ENCODE assay signal across 16 cellular contexts in the genomic region with DNA sequence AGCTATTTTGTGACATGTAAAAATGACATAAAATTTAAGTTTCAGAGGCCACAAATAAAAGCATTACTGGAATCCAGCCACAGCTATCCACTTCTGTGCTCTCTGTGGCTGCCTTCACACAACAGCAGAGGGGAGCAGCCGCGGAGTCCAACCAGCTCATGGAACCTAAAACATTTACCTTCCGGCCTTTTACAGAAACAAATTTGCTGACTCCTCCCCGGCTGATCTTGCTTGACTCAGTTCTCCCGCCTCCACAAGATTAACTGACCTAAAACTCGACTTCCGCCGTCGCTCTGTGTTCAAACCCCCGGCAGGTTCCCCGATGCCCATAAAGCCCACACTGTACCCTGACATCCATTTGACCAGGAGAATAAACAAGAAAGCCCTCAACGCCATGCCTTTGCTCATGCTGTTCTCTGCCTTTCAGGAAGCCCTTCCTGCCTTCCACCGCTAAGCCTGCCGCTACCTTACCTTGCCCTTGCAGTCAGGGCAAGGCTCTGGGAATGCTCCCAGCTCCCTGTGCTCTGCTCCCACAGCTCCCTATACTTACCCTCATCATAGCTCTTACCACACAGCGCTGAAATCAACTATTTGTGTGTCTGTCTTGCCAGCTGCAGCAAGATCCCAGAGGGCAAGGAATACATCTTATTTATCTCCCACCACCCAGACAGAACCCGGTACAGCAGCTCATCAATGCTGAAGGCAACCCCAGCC. TPM values are rescaled to one million over a fixed set of nuclear protein-coding genes. Genes with fewer than 3 reads are reported as not detected.
DNase-seq lines count a peak whose midpoint lies in the region; ATAC-seq, FAIRE-seq and TF ChIP-seq lines count a peak whose summit lies in the region.
"Had no signal": no experiment of that assay in that cellular context is flagged by ENCODE, and none has a peak within 500 bp of the region (broad histone marks: within the 10 kb centered on the region; RNA-seq: fewer than 3 reads in every experiment).

No MANE protein-coding gene starts in this region.

- H4K91ac ChIP-seq in mesenchymal stem cell (ENCODE audit: low read length), result peak overlapping the region; percentile 54

- no peaks in the 10 kb centered on the region for H3K27me3 Mint-ChIP-seq in astrocyte (ENCODE audit: low read depth, unreplicated experiment)

- H2BK12ac ChIP-seq in mesenchymal stem cell (ENCODE audit: low read length in 2 of 2), result no peak overlapping the region

- H3K18ac ChIP-seq in mesenchymal stem cell (ENCODE audit: low read depth in 1 of 2, low read length in 2 of 2), result peak overlapping the region; percentile 37 to 67

- H3K36me3 ChIP-seq in HepG2 (replicated peaks in 1 of 2; ENCODE audit: control insufficient read depth in 1 of 2, insufficient read depth in 2 of 2, low read length in 2 of 2), result no peaks in the 10 kb centered on the region
- H3K36me3 ChIP-seq in right lobe of liver, result no peaks in the 10 kb centered on the region
- H3K36me3 ChIP-seq in astrocyte (ENCODE audit: insufficient read depth, low read length), result no peaks in the 10 kb centered on the region
- H3K36me3 ChIP-seq in mesenchymal stem cell (ENCODE audit: control insufficient read depth in 1 of 2, insufficient read depth in 2 of 2, low read depth in 1 of 2, low read length in 2 of 2), result peaks cover 0 to 14% of the 10 kb centered on the region in 2 experiments
- no peaks in the 10 kb centered on the region for H3K36me3 ChIP-seq in hepatocyte (replicated peaks; ENCODE audit: insufficient read depth, low read depth)
- H3K36me3 ChIP-seq: pancreas, vagina had no signal

- WGBS in HepG2 (ENCODE audit: low lambda C conversion rate), result 95% methylated on average over 16 of the region's 16 CpGs
- 93% methylated on average over 15 of the region's 16 CpGs for WGBS in right lobe of liver (ENCODE audit: insufficient coverage, low coverage, low lambda C conversion rate, missing lambda C conversion rate)
- WGBS in mesenchymal stem cell, result 95% methylated on average over 16 of the region's 16 CpGs
- 83% methylated on average over 16 of the region's 16 CpGs for WGBS in hepatocyte (ENCODE audit: low lambda C conversion rate, missing lambda C conversion rate)

- H3K36me3 Mint-ChIP-seq in astrocyte (ENCODE audit: low read depth, unreplicated experiment), result peaks cover 3% of the 10 kb centered on the region

- no peak overlapping the region for H4K8ac ChIP-seq in mesenchymal stem cell (ENCODE audit: low read length)

- H3K9ac ChIP-seq in HepG2 (ENCODE audit: insufficient read depth, low read depth, low read length) (no peak overlapping the region), astrocyte (ENCODE audit: low read length) (no peak overlapping the region), mesenchymal stem cell (ENCODE audit: low read length) (no peak overlapping the region)

- H3K27ac ChIP-seq in HepG2 (ENCODE audit: extremely low read length, insufficient read depth, low read length) (no peak overlapping the region), right lobe of liver (no peak overlapping the region), astrocyte (ENCODE audit: low read depth, low read length) (peak overlapping the region; percentile 19), mesenchymal stem cell (ENCODE audit: low read length, poor library complexity, severe bottlenecking) (peak overlapping the region; percentile 15), hepatocyte (no peak overlapping the region)
- H3K27ac ChIP-seq: pancreas, vagina had no signal

- TF ChIP-seq RAD21 in HepG2 (CRISPR knock-in tag; IDR thresholded peaks at IDR 0.05), result no peak

- no peak overlapping the region for H2BK120ac ChIP-seq in mesenchymal stem cell (ENCODE audit: low read depth, low read length)

- in situ Hi-C loops in HepG2 (cut with HindIII; ENCODE audit: extremely low pct_ligation_motif_present, low pct_unique_long_range_greater_than_20kb), result no loop called here

- CTCF ChIA-PET in HepG2 (lab: Yijun Ruan, JAX; ENCODE audit: low intra/inter-chr PET ratio, low total read pairs), result no interaction called here

- H3K4ac ChIP-seq in mesenchymal stem cell (ENCODE audit: low read depth in 1 of 2, low read length in 2 of 2), result no peak overlapping the region

- H2AK5ac ChIP-seq in mesenchymal stem cell (ENCODE audit: low read length, severe bottlenecking), result peak overlapping the region; percentile 94

- no peak overlapping the region for H3K4me2 ChIP-seq in HepG2 (ENCODE audit: low read depth, low read length)
- H3K4me2 ChIP-seq in astrocyte (ENCODE audit: low read length), result no peak overlapping the region
- H3K4me2 ChIP-seq in mesenchymal stem cell (ENCODE audit: low read length, poor library complexity, severe bottlenecking), result no peak overlapping the region
- H3K4me2 ChIP-seq in hepatocyte, result no peak overlapping the region

- H3K4me3 Mint-ChIP-seq in astrocyte (ENCODE audit: unreplicated experiment), result peak overlapping the region; percentile 63

- no peak overlapping the region for H3K23ac ChIP-seq in mesenchymal stem cell (ENCODE audit: low read length in 2 of 2)

- H4K20me1 ChIP-seq in HepG2 (ENCODE audit: insufficient read depth, low read length) (no peaks in the 10 kb centered on the region), astrocyte (ENCODE audit: insufficient read depth, low read length) (peaks cover 62% of the 10 kb centered on the region), hepatocyte (ENCODE audit: insufficient read depth, poor library complexity, severe bottlenecking) (peaks cover 42% of the 10 kb centered on the region)

- POLR2A ChIA-PET in HepG2 (lab: Yijun Ruan, JAX), result no interaction called here

- TF ChIP-seq CTCF in HepG2 (CRISPR knock-in tag; IDR thresholded peaks at IDR 0.05), result no peak
- no peak for TF ChIP-seq CTCF in right lobe of liver (IDR thresholded peaks at IDR 0.05)
- TF ChIP-seq CTCF in astrocyte (IDR thresholded peaks at IDR 0.05; ENCODE audit: insufficient read depth, low read depth, low read length), result no peak
- no peak for TF ChIP-seq CTCF in D721Med (IDR thresholded peaks at IDR 0.05; ENCODE audit: insufficient read depth, missing control alignments)
- no peak for TF ChIP-seq CTCF in hepatocyte (IDR thresholded peaks at IDR 0.05; ENCODE audit: poor library complexity)

- peaks cover 47% of the 10 kb centered on the region for H3K4me1 ChIP-seq in HepG2 (ENCODE audit: insufficient read depth, low read length)
- peaks cover 0 to 20% (median 9%) of the 10 kb centered on the region in 4 donors for H3K4me1 ChIP-seq in right lobe of liver
- peaks cover 24% of the 10 kb centered on the region for H3K4me1 ChIP-seq in astrocyte (ENCODE audit: insufficient read depth, low read length)
- peaks cover 51% of the 10 kb centered on the region for H3K4me1 ChIP-seq in mesenchymal stem cell (ENCODE audit: control insufficient read depth, insufficient read depth, low read depth, low read length)
- no peaks in the 10 kb centered on the region for H3K4me1 ChIP-seq in hepatocyte (ENCODE audit: insufficient read depth)
- H3K4me1 ChIP-seq: pancreas had no signal

- TF ChIP-seq EP300 in HepG2 (IDR thresholded peaks at IDR 0.05; ENCODE audit: low read depth in 2 of 2, low read length in 2 of 2) (no peak), HepG2 (CRISPR knock-in tag; IDR thresholded peaks at IDR 0.05; ENCODE audit: borderline replicate concordance) (no peak)

- H2BK15ac ChIP-seq in mesenchymal stem cell (ENCODE audit: low read depth, poor library complexity, severe bottlenecking), result peak overlapping the region; percentile 62

- no peak for FAIRE-seq in HepG2 (lab: Jason Lieb, UNC)
- no peak for FAIRE-seq in astrocyte (lab: Jason Lieb, UNC)
- FAIRE-seq in D721Med (lab: Jason Lieb, UNC), result no peak
- FAIRE-seq: H54, pancreas had no signal

- TF ChIP-seq POLR2A in HepG2 (IDR thresholded peaks at IDR 0.05; ENCODE audit: insufficient read depth in 1 of 2, low read depth in 2 of 2, low read length in 2 of 2), result no peak
- TF ChIP-seq POLR2A in right lobe of liver (IDR thresholded peaks at IDR 0.05), result no peak

- no peak for DNase-seq in HepG2 (ENCODE audit: low spot score)
- no peak for DNase-seq in right lobe of liver
- no peak for DNase-seq in astrocyte (ENCODE audit: low read depth)
- DNase-seq in mesenchymal stem cell, result no peak
- no peak for DNase-seq in AG08395 (ENCODE audit: low spot score)
- DNase-seq in D721Med (ENCODE audit: insufficient read length, low spot score), result no peak
- no peak for DNase-seq in hepatocyte (ENCODE audit: low spot score)
- DNase-seq: activated CD8-positive, alpha-beta memory T cell treated with anti-CD3 and anti-CD28 coated beads, Interleukin-2, amount 50 U/mL, for 4 hours; effector memory CD4-positive, alpha-beta T cell; NCI-H1417; NCI-H510A treated with DMSO at 0.1 percent for 48 hours; pancreas; SHP77 treated with DMSO at 0.1 percent for 48 hours had no signal

- H3K79me2 ChIP-seq in HepG2 (ENCODE audit: insufficient read depth, low read length) (peaks cover 68% of the 10 kb centered on the region), astrocyte (ENCODE audit: insufficient read depth, low read length) (peaks cover 85% of the 10 kb centered on the region), hepatocyte (peaks cover 85% of the 10 kb centered on the region)

- H3K27ac Mint-ChIP-seq in astrocyte (ENCODE audit: unreplicated experiment), result peak overlapping the region; percentile 42

- H2AFZ ChIP-seq in HepG2 (ENCODE audit: low read length), result no peak overlapping the region
- H2AFZ ChIP-seq in astrocyte (ENCODE audit: low read depth, low read length), result no peak overlapping the region
- H2AFZ ChIP-seq in mesenchymal stem cell (ENCODE audit: low read depth, low read length), result no peak overlapping the region
- H2AFZ ChIP-seq in hepatocyte, result no peak overlapping the region

- H3K4me3 ChIP-seq in HepG2 (replicated peaks in 1 of 3; ENCODE audit: insufficient read depth in 1 of 3, low read depth in 2 of 3, low read length in 3 of 3) (no peak overlapping the region), right lobe of liver (no peak overlapping the region), astrocyte (ENCODE audit: insufficient read depth, low read depth, low read length) (no peak overlapping the region), mesenchymal stem cell (ENCODE audit: insufficient read depth in 1 of 2, low read depth in 1 of 2, low read length in 2 of 2) (no peak overlapping the region), hepatocyte (no peak overlapping the region)
- H3K4me3 ChIP-seq: pancreas, vagina had no signal

- no peaks in the 10 kb centered on the region for H3K79me1 ChIP-seq in mesenchymal stem cell (replicated peaks; ENCODE audit: low read length, poor library complexity, severe bottlenecking)

- H3K14ac ChIP-seq in mesenchymal stem cell (ENCODE audit: low read length in 2 of 2), result peak overlapping the region in 1 of 2 experiments; percentile 85

- peaks cover 49% of the 10 kb centered on the region for H3K4me1 Mint-ChIP-seq in astrocyte (ENCODE audit: low read depth, unreplicated experiment)

- no TSS peak for BruUV-seq in HepG2 (replicated peaks; lab: Mats Ljungman, UMichigan)

- no peaks in the 10 kb centered on the region for H3K9me3 Mint-ChIP-seq in astrocyte (ENCODE audit: unreplicated experiment)

- ATAC-seq in HepG2 (no peak), right lobe of liver (no peak), GM18870 (IDR thresholded peaks at IDR 0.05; ENCODE audit: unreplicated experiment) (no peak)

- no peaks in the 10 kb centered on the region for H3K27me3 ChIP-seq in HepG2 (ENCODE audit: control insufficient read depth in 1 of 2, insufficient read depth in 2 of 2, low read length in 2 of 2)
- no peaks in the 10 kb centered on the region for H3K27me3 ChIP-seq in right lobe of liver
- H3K27me3 ChIP-seq in astrocyte (ENCODE audit: insufficient read depth, low read length), result no peaks in the 10 kb centered on the region
- H3K27me3 ChIP-seq in mesenchymal stem cell (ENCODE audit: control insufficient read depth in 1 of 2, insufficient read depth in 1 of 2, low read length in 2 of 2), result no peaks in the 10 kb centered on the region
- no peaks in the 10 kb centered on the region for H3K27me3 ChIP-seq in hepatocyte
- H3K27me3 ChIP-seq: pancreas, vagina had no signal

- H3K9me3 ChIP-seq in HepG2 (ENCODE audit: low read length), result no peaks in the 10 kb centered on the region
- no peaks in the 10 kb centered on the region for H3K9me3 ChIP-seq in right lobe of liver
- H3K9me3 ChIP-seq in astrocyte (ENCODE audit: insufficient read depth, low read depth, low read length), result no peaks in the 10 kb centered on the region
- H3K9me3 ChIP-seq in mesenchymal stem cell (ENCODE audit: control insufficient read depth, low read length), result no peaks in the 10 kb centered on the region
- no peaks in the 10 kb centered on the region for H3K9me3 ChIP-seq in hepatocyte (ENCODE audit: low read depth)
- H3K9me3 ChIP-seq: pancreas, vagina had no signal

- H2BK5ac ChIP-seq in mesenchymal stem cell (ENCODE audit: low read depth, low read length, poor library complexity, severe bottlenecking), result no peak overlapping the region

- H3K9me2 ChIP-seq in hepatocyte (replicated peaks; ENCODE audit: insufficient read depth), result no peaks in the 10 kb centered on the region

- intact Hi-C loops in HepG2 (cut with micrococcal nuclease; ENCODE audit: unreplicated experiment) (no loop called here), right lobe of liver (cut with DNase I) (no loop called here)

RNA-seq across cellular contexts. Expression of a gene that starts 35.4 kb away (rescaled TPM):
- total RNA-seq in HepG2 (2016; rRNA removed; fragmentation: Illumina TruSeq; extraction: Trizol) (9.5 and 12.5 TPM in 2 replicates), right lobe of liver (10 to 100 TPM; 31.5 to 61.8 (median 48.2) TPM), astrocyte (101 and 113 TPM in 2 replicates), hepatocyte (15.4 and 22.7 TPM in 2 replicates)
- 2.6 and 2.9 TPM in 2 replicates for total RNA-seq in HepG2 (2016; cell fraction: cytosol; rRNA removed; fragmentation: Illumina TruSeq; extraction: Trizol; ENCODE audit: low read depth)
- total RNA-seq in HepG2 (2016; cell fraction: insoluble cytoplasmic fraction; rRNA removed; fragmentation: Illumina TruSeq; extraction: Trizol), result 8.6 and 11.9 TPM in 2 replicates
- 4.2 and 6.1 TPM in 2 replicates for total RNA-seq in HepG2 (2016; cell fraction: membrane; rRNA removed; fragmentation: Illumina TruSeq; extraction: Trizol)
- 31.3 and 35.0 TPM in 2 replicates for total RNA-seq in HepG2 (2016; cell fraction: nucleus; rRNA removed; fragmentation: Illumina TruSeq; extraction: Trizol)
- polyA plus RNA-seq in HepG2 (2011; rRNA removed) (5.3 and 5.6 TPM in 2 replicates), hepatocyte (4.6 and 12.6 TPM in 2 replicates)
- polyA plus RNA-seq in HepG2 (2011; cell fraction: cytosol; rRNA removed), result 2.5 and 3.1 TPM in 2 replicates
- 32.9 and 43.0 TPM in 2 replicates for polyA plus RNA-seq in HepG2 (2011; cell fraction: nucleus; rRNA removed)
- polyA plus RNA-seq in HepG2 (2012), result 9.2 and 10.8 TPM in 2 replicates
- polyA plus RNA-seq in HepG2 (2016; cell fraction: cytosol; fragmentation: Illumina TruSeq; extraction: Trizol; ENCODE audit: low read depth), result 0.59 and 1.1 TPM in 2 replicates
- 3.5 and 3.6 TPM in 2 replicates for polyA plus RNA-seq in HepG2 (2016; cell fraction: insoluble cytoplasmic fraction; fragmentation: Illumina TruSeq; extraction: Trizol; ENCODE audit: low read depth)
- polyA plus RNA-seq in HepG2 (2016; cell fraction: membrane; fragmentation: Illumina TruSeq; extraction: Trizol; ENCODE audit: low read depth), result 0.53 and 1.1 TPM in 2 replicates
- 34.4 and 36.4 TPM in 2 replicates for polyA plus RNA-seq in HepG2 (2016; cell fraction: nucleus; fragmentation: Illumina TruSeq; extraction: Trizol; ENCODE audit: insufficient read depth, low read depth)
- 12.7 and 28.5 TPM in 2 replicates for polyA minus RNA-seq in HepG2 (2011; rRNA and poly(A)+ RNA removed; ENCODE audit: low replicate concordance)
- 3.7 and 4.4 TPM in 2 replicates for polyA minus RNA-seq in HepG2 (2011; cell fraction: cytosol; rRNA and poly(A)+ RNA removed)
- 28.5 and 33.0 TPM in 2 replicates for polyA minus RNA-seq in HepG2 (2011; cell fraction: nucleus; rRNA and poly(A)+ RNA removed)
- 8.3 TPM for polyA plus RNA-seq in mesenchymal stem cell (2013, experiment 1 of 2)
- polyA plus RNA-seq in mesenchymal stem cell (2013, experiment 2 of 2), result 6.7 TPM

Comparison
In these comparisons a context has a peak if more than half of its experiments do, and no peak if none do; other contexts are left out.
1. H3K27ac ChIP-seq: peak in astrocyte (single experiment) and mesenchymal stem cell (single experiment); none in HepG2 (single experiment), right lobe of liver (0 of 3) and hepatocyte (single experiment).